Comparison of ENCODE assay signal across 6 cellular contexts in the genomic region with DNA sequence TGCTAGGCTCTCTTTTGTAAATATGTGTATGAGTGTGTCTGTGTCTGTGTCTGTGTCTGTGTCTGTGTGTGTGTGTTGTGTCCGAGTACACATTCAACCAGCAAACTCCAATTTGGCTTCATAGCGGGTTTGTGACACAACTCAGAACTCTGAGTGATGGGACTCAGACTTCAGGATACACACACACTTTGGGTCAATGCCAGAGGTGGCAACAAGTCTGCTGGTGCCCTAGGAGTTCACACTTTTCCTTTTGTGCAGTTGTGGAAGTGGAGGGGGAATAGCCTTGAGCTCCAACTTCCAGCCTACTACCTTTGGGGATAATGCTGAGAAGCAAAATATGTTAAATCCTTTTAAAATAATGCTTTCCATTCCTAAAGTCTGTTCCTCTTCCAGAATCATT.
"Had no signal": no experiment of that assay in that cellular context is flagged by ENCODE, and none has a peak within 500 bp of the region (broad histone marks: within the 10 kb centered on the region; RNA-seq: fewer than 3 reads in every experiment).

No MANE protein-coding gene starts in this region.

- H3K27ac ChIP-seq: HL-60 had no signal

- H3K4me3 ChIP-seq: GM23338 had no signal

- DNase-seq: H9, HCEC 1CT, KBM-7 had no signal

- ATAC-seq: GM23338, HepG2 had no signal
